1 cellular context compared by ENCODE assay signal in genomic region chr20:3795511-3796468, GRCh38.
A peak's percentile ranks its signal among the peaks of the same experiment; 100 is the strongest.
TF ChIP-seq lines count a peak whose summit lies in the region.

TSS of gene CDC25B (plus strand) at chr20:3796310. CDS start at chr20:3796532, 222 bp downstream.

TF ChIP-seq in HepG2, 621 proteins besides CTCF, POLR2A, EP300 and RAD21 (continued from another document and continues in another):
- TF ChIP-seq, protein P1, sequence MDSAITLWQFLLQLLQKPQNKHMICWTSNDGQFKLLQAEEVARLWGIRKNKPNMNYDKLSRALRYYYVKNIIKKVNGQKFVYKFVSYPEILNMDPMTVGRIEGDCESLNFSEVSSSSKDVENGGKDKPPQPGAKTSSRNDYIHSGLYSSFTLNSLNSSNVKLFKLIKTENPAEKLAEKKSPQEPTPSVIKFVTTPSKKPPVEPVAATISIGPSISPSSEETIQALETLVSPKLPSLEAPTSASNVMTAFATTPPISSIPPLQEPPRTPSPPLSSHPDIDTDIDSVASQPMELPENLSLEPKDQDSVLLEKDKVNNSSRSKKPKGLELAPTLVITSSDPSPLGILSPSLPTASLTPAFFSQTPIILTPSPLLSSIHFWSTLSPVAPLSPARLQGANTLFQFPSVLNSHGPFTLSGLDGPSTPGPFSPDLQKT (CRISPR knock-in tag; IDR thresholded peaks at IDR 0.05; ENCODE audit: borderline replicate concordance), result no peak
- TF ChIP-seq ZNF331 (CRISPR knock-in tag; IDR thresholded peaks at IDR 0.05), result peak; percentile 66
- TF ChIP-seq SOX6 (IDR thresholded peaks at IDR 0.05), result no peak
- TF ChIP-seq SOX6 (CRISPR knock-in tag; IDR thresholded peaks at IDR 0.05), result no peak; the same call in 1 of the 2 replicates
- TF ChIP-seq EHMT2 (IDR thresholded peaks at IDR 0.05; ENCODE audit: borderline replicate concordance, low read depth, low read length), result no peak
- no peak; the same call in 1 of the 2 replicates for TF ChIP-seq ATAD3A (CRISPR knock-in tag; IDR thresholded peaks at IDR 0.05)
- TF ChIP-seq TCF12 (IDR thresholded peaks at IDR 0.05), result no peak
- no peak for TF ChIP-seq TCF12 (CRISPR knock-in tag; IDR thresholded peaks at IDR 0.05)
- no peak for TF ChIP-seq KLF11 (CRISPR knock-in tag; IDR thresholded peaks at IDR 0.05)
- no peak for TF ChIP-seq ZSCAN22 (CRISPR knock-in tag; IDR thresholded peaks at IDR 0.05)
- TF ChIP-seq HNF1A (IDR thresholded peaks at IDR 0.05; ENCODE audit: low read depth), result no peak
- peak; percentile 78; the same call in 1 of the 2 replicates for TF ChIP-seq HNF1A (CRISPR knock-in tag; IDR thresholded peaks at IDR 0.05; ENCODE audit: borderline replicate concordance)
- no peak for TF ChIP-seq FLYWCH1 (CRISPR knock-in tag; IDR thresholded peaks at IDR 0.05)
- TF ChIP-seq, protein P2, sequence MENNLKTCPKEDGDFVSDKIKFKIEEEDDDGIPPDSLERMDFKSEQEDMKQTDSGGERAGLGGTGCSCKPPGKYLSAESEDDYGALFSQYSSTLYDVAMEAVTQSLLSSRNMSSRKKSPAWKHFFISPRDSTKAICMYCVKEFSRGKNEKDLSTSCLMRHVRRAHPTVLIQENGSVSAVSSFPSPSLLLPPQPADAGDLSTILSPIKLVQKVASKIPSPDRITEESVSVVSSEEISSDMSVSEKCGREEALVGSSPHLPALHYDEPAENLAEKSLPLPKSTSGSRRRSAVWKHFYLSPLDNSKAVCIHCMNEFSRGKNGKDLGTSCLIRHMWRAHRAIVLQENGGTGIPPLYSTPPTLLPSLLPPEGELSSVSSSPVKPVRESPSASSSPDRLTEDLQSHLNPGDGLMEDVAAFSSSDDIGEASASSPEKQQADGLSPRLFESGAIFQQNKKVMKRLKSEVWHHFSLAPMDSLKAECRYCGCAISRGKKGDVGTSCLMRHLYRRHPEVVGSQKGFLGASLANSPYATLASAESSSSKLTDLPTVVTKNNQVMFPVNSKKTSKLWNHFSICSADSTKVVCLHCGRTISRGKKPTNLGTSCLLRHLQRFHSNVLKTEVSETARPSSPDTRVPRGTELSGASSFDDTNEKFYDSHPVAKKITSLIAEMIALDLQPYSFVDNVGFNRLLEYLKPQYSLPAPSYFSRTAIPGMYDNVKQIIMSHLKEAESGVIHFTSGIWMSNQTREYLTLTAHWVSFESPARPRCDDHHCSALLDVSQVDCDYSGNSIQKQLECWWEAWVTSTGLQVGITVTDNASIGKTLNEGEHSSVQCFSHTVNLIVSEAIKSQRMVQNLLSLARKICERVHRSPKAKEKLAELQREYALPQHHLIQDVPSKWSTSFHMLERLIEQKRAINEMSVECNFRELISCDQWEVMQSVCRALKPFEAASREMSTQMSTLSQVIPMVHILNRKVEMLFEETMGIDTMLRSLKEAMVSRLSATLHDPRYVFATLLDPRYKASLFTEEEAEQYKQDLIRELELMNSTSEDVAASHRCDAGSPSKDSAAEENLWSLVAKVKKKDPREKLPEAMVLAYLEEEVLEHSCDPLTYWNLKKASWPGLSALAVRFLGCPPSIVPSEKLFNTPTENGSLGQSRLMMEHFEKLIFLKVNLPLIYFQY (CRISPR knock-in tag; IDR thresholded peaks at IDR 0.05; ENCODE audit: borderline replicate concordance), result no peak
- TF ChIP-seq CEBPZ (IDR thresholded peaks at IDR 0.05; ENCODE audit: low read length), result no peak
- TF ChIP-seq ZMAT3 (CRISPR knock-in tag; conservative IDR thresholded peaks at IDR 0.05), result 0 out of 2 replicates have a peak, but pooled peaks have one; percentile 24
- TF ChIP-seq GRHL1 (CRISPR knock-in tag; conservative IDR thresholded peaks at IDR 0.05), result no peak
- TF ChIP-seq TBL1XR1 (IDR thresholded peaks at IDR 0.05; ENCODE audit: borderline replicate concordance, low read length, partially characterized antibody), result peak; percentile 25
- no peak for TF ChIP-seq CC2D1A (CRISPR knock-in tag; IDR thresholded peaks at IDR 0.05)
- peak; percentile 91; the same call in 1 of the 2 replicates for TF ChIP-seq MTA1 (CRISPR knock-in tag; IDR thresholded peaks at IDR 0.05; ENCODE audit: borderline replicate concordance)
- peak; percentile 76; the same call in 1 of the 2 replicates for TF ChIP-seq MZF1 (CRISPR knock-in tag; IDR thresholded peaks at IDR 0.05; ENCODE audit: borderline replicate concordance)
- TF ChIP-seq DMAP1 (CRISPR knock-in tag; IDR thresholded peaks at IDR 0.05), result peak; percentile 62; the same call in 1 of the 2 replicates
- peak; percentile 60; the same call in 1 of the 2 replicates for TF ChIP-seq SP5 (CRISPR knock-in tag; IDR thresholded peaks at IDR 0.05; ENCODE audit: borderline replicate concordance, low read depth)
- TF ChIP-seq, protein P3, sequence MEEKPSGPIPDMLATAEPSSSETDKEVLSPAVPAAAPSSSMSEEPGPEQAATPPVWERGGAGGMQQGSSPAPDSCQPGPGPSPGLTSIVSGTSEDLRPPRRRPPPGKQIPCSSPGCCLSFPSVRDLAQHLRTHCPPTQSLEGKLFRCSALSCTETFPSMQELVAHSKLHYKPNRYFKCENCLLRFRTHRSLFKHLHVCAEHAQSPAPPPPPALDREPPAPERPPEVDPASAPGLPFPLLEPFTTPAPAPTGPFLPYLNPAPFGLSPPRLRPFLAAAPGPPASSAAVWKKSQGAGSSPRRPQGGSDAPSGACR (CRISPR knock-in tag; IDR thresholded peaks at IDR 0.05), result peak; percentile 79; the same call in 1 of the 2 replicates
- TF ChIP-seq PHF5A (CRISPR knock-in tag; IDR thresholded peaks at IDR 0.05; ENCODE audit: low read depth, unreplicated experiment), result no peak
- TF ChIP-seq, protein P4, sequence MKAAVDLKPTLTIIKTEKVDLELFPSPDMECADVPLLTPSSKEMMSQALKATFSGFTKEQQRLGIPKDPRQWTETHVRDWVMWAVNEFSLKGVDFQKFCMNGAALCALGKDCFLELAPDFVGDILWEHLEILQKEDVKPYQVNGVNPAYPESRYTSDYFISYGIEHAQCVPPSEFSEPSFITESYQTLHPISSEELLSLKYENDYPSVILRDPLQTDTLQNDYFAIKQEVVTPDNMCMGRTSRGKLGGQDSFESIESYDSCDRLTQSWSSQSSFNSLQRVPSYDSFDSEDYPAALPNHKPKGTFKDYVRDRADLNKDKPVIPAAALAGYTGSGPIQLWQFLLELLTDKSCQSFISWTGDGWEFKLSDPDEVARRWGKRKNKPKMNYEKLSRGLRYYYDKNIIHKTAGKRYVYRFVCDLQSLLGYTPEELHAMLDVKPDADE (CRISPR knock-in tag; IDR thresholded peaks at IDR 0.05), result no peak
- no peak for TF ChIP-seq PHB2 (IDR thresholded peaks at IDR 0.05; ENCODE audit: partially characterized antibody)
- TF ChIP-seq, protein P5, sequence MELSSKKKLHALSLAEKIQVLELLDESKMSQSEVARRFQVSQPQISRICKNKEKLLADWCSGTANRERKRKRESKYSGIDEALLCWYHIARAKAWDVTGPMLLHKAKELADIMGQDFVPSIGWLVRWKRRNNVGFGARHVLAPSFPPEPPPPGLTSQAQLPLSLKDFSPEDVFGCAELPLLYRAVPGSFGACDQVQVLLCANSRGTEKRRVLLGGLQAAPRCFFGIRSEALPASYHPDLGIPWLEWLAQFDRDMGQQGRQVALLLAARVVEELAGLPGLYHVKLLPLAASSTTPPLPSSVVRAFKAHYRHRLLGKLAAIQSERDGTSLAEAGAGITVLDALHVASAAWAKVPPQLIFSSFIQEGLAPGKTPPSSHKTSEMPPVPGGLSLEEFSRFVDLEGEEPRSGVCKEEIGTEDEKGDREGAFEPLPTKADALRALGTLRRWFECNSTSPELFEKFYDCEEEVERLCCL (CRISPR knock-in tag; IDR thresholded peaks at IDR 0.05; ENCODE audit: borderline replicate concordance), result no peak
- TF ChIP-seq, protein P6, sequence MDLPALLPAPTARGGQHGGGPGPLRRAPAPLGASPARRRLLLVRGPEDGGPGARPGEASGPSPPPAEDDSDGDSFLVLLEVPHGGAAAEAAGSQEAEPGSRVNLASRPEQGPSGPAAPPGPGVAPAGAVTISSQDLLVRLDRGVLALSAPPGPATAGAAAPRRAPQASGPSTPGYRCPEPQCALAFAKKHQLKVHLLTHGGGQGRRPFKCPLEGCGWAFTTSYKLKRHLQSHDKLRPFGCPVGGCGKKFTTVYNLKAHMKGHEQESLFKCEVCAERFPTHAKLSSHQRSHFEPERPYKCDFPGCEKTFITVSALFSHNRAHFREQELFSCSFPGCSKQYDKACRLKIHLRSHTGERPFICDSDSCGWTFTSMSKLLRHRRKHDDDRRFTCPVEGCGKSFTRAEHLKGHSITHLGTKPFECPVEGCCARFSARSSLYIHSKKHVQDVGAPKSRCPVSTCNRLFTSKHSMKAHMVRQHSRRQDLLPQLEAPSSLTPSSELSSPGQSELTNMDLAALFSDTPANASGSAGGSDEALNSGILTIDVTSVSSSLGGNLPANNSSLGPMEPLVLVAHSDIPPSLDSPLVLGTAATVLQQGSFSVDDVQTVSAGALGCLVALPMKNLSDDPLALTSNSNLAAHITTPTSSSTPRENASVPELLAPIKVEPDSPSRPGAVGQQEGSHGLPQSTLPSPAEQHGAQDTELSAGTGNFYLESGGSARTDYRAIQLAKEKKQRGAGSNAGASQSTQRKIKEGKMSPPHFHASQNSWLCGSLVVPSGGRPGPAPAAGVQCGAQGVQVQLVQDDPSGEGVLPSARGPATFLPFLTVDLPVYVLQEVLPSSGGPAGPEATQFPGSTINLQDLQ (CRISPR knock-in tag; IDR thresholded peaks at IDR 0.05), result no peak
- peak; percentile 58; the same call in 1 of the 2 replicates for TF ChIP-seq ZZZ3 (CRISPR knock-in tag; IDR thresholded peaks at IDR 0.05; ENCODE audit: borderline replicate concordance)
- no peak for TF ChIP-seq FOXK2 (IDR thresholded peaks at IDR 0.05)
- TF ChIP-seq HHEX (CRISPR knock-in tag; IDR thresholded peaks at IDR 0.05), result no peak
- TF ChIP-seq MED13 (CRISPR knock-in tag; IDR thresholded peaks at IDR 0.05), result peak; percentile 19; the same call in 1 of the 2 replicates
